ENCODE assay signal across 13 cellular contexts in the genomic region with DNA sequence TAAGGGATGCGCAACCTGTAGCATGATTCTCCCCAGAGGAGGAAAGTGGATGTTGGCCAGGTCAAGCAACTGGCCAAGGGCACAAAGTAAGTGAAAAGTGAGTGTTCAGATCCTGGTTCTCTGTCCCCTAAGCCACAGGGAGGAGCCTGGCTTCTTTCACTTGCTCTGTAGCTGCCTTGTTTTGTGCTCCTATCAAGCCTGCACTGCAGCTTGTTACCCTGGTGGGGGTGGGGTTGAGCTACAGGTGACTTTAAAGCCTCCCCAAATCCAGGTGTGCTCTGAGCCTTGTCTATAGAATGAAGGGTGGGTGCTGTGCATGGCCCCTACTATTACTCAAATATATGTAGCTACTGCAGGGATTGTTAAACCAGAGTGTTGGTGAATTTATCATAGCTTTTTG. TPM values are rescaled to one million over a fixed set of nuclear protein-coding genes. Genes with fewer than 3 reads are reported as not detected.
DNase-seq lines count a peak whose midpoint lies in the region; ATAC-seq and TF ChIP-seq lines count a peak whose summit lies in the region.
"Had no signal": no experiment of that assay in that cellular context is flagged by ENCODE, and none has a peak within 500 bp of the region (broad histone marks: within the 10 kb centered on the region; RNA-seq: fewer than 3 reads in every experiment).

No MANE protein-coding gene starts in this region.

- H3K9me3 Mint-ChIP-seq in activated CD4-positive, alpha-beta T cell treated with anti-CD3 and anti-CD28 coated beads for 36 hours (ENCODE audit: low read depth): no peaks in the 10 kb centered on the region
- H3K9me3 Mint-ChIP-seq: IgD-negative memory B cell had no signal

- peak; percentile 28 for DNase-seq in activated CD4-positive, alpha-beta T cell treated with anti-CD3 and anti-CD28 coated beads for 36 hours
- no peak for DNase-seq in activated CD4-positive, alpha-beta T cell treated with anti-CD3 and anti-CD28 coated beads, Interleukin-2, amount 50 U/mL, for 48 hours
- DNase-seq in GM12864 (ENCODE audit: low read depth): no peak
- DNase-seq in PC-3: peak; percentile 21
- DNase-seq in iPS DF 6.9 (ENCODE audit: low read depth, low spot score): peak; percentile 35
- DNase-seq in NOMO-1 treated with DMSO at 0.1 percent for 48 hours (lab: John Stamatoyannopoulos, UW; ENCODE audit: unreplicated experiment): no peak
- no peak for DNase-seq in mesenteric fat pad (ENCODE audit: low spot score)
- DNase-seq: NCI-H187 had no signal

- H3K4me2 ChIP-seq in PC-3 (ENCODE audit: low read length): no peak overlapping the region

- H3K9me3 ChIP-seq in PC-3 (ENCODE audit: low read length) (no peaks in the 10 kb centered on the region), iPS DF 6.9 (ENCODE audit: control insufficient read depth, insufficient read depth, low read length) (no peaks in the 10 kb centered on the region)
- H3K9me3 ChIP-seq: esophagus muscularis mucosa, vagina had no signal

- no peak overlapping the region for H3K4me3 ChIP-seq in GM12864 (ENCODE audit: low read depth, low read length)
- H3K4me3 ChIP-seq in PC-3 (ENCODE audit: low read length): no peak overlapping the region
- H3K4me3 ChIP-seq in iPS DF 6.9 (ENCODE audit: low read length): no peak overlapping the region
- H3K4me3 ChIP-seq: esophagus muscularis mucosa, vagina had no signal

- H2AFZ ChIP-seq in PC-3 (ENCODE audit: low read length): no peak overlapping the region

- H3K9ac ChIP-seq in PC-3 (ENCODE audit: low read length): no peak overlapping the region

- H3K4me3 Mint-ChIP-seq in activated CD4-positive, alpha-beta T cell treated with anti-CD3 and anti-CD28 coated beads for 36 hours: no peak overlapping the region
- H3K4me3 Mint-ChIP-seq: activated naive CD8-positive, alpha-beta T cell; IgD-negative memory B cell had no signal

- TF ChIP-seq CTCF in GM12864 (IDR thresholded peaks at IDR 0.05; ENCODE audit: low read depth, low read length, missing control alignments): peak; percentile 30
- TF ChIP-seq CTCF in PC-3 (conservative IDR thresholded peaks at IDR 0.05; ENCODE audit: low read depth, low read length): peak; percentile 49

- H3K9me2 ChIP-seq in PC-3 (replicated peaks; ENCODE audit: low read length): no peaks in the 10 kb centered on the region

- CTCF ChIA-PET in activated CD4-positive, alpha-beta T cell treated with anti-CD3 and anti-CD28 coated beads for 36 hours (lab: Charles Lee): interaction anchor here (0.5 to 1.4 kb wide), 3 partner anchors 251 to 976 kb away, joined by 3 to 5 read pairs (median 3); no protein-coding TSS in a partner anchor
- CTCF ChIA-PET in PC-3 (lab: Charles Lee): interaction anchor here (1.1 kb wide), 1 partner anchor 101 kb away, joined by 4 read pairs; no protein-coding TSS in a partner anchor

- peaks cover 5% of the 10 kb centered on the region for H3K27me3 Mint-ChIP-seq in activated CD4-positive, alpha-beta T cell treated with anti-CD3 and anti-CD28 coated beads for 36 hours
- H3K27me3 Mint-ChIP-seq: IgD-negative memory B cell had no signal

- H3F3A ChIP-seq in PC-3 (ENCODE audit: low read length, unreplicated experiment): no peaks in the 10 kb centered on the region

- H3K4me1 ChIP-seq in PC-3 (ENCODE audit: insufficient read depth, low read length) (no peaks in the 10 kb centered on the region), iPS DF 6.9 (ENCODE audit: control insufficient read depth, insufficient read depth, low read length) (peaks cover 1% of the 10 kb centered on the region; the same call in 1 of the 2 replicates)

- H3K27me3 ChIP-seq in PC-3 (ENCODE audit: low read length): no peaks in the 10 kb centered on the region
- no peaks in the 10 kb centered on the region for H3K27me3 ChIP-seq in iPS DF 6.9 (ENCODE audit: control insufficient read depth, insufficient read depth, low read length)
- H3K27me3 ChIP-seq: esophagus muscularis mucosa, vagina had no signal

- H3K27ac Mint-ChIP-seq in activated CD4-positive, alpha-beta T cell treated with anti-CD3 and anti-CD28 coated beads for 36 hours: no peak overlapping the region
- H3K27ac Mint-ChIP-seq: activated naive CD8-positive, alpha-beta T cell had no signal

- WGBS in iPS DF 6.9 (ENCODE audit: insufficient coverage, insufficient read length): no CpG with 5 or more reads among the region's 1 CpG

- no peaks in the 10 kb centered on the region for H3K36me3 ChIP-seq in PC-3 (ENCODE audit: low read depth, low read length)
- no peaks in the 10 kb centered on the region for H3K36me3 ChIP-seq in iPS DF 6.9 (ENCODE audit: control insufficient read depth, insufficient read depth, low read length)
- H3K36me3 ChIP-seq: esophagus muscularis mucosa, vagina had no signal

- H3K79me2 ChIP-seq in PC-3 (ENCODE audit: low read length): no peaks in the 10 kb centered on the region

- intact Hi-C loops in activated CD4-positive, alpha-beta T cell treated with anti-CD3 and anti-CD28 coated beads for 36 hours (cut with DNase I, micrococcal nuclease): no loop called here
- intact Hi-C loops in PC-3 (cut with micrococcal nuclease): no loop called here

- no peak overlapping the region for H3K27ac ChIP-seq in PC-3 (ENCODE audit: low read length)
- no peak overlapping the region for H3K27ac ChIP-seq in iPS DF 6.9 (ENCODE audit: low read length)
- H3K27ac ChIP-seq: esophagus muscularis mucosa, vagina had no signal

- no peak for ATAC-seq in activated CD4-positive, alpha-beta T cell treated with anti-CD3 and anti-CD28 coated beads for 36 hours
- ATAC-seq in PC-3 (peak; percentile 54; the same call in 1 of the 2 replicates), GM19035 (IDR thresholded peaks at IDR 0.05; ENCODE audit: unreplicated experiment) (no peak)

- no peaks in the 10 kb centered on the region for H4K20me1 ChIP-seq in PC-3 (ENCODE audit: low read length)

- no TSS peak for BruUV-seq in PC-3 (replicated peaks; lab: Mats Ljungman, UMichigan)

- POLR2A ChIA-PET in activated CD4-positive, alpha-beta T cell treated with anti-CD3 and anti-CD28 coated beads for 36 hours (lab: Charles Lee): no interaction called here
- POLR2A ChIA-PET in PC-3 (lab: Charles Lee; ENCODE audit: unreplicated experiment): no interaction called here

- no peaks in the 10 kb centered on the region for H3K4me1 Mint-ChIP-seq in activated CD4-positive, alpha-beta T cell treated with anti-CD3 and anti-CD28 coated beads for 36 hours

- no peaks in the 10 kb centered on the region for H3K36me3 Mint-ChIP-seq in activated CD4-positive, alpha-beta T cell treated with anti-CD3 and anti-CD28 coated beads for 36 hours (ENCODE audit: low read depth)
- H3K36me3 Mint-ChIP-seq: IgD-negative memory B cell had no signal

RNA-seq across cellular contexts. Expression of a gene that starts 32.9 kb away (rescaled TPM):
- total RNA-seq in activated CD4-positive, alpha-beta T cell treated with anti-CD3 and anti-CD28 coated beads for 36 hours: 1 to 10 TPM; 1.2 to 2.2 TPM
- total RNA-seq in PC-3 (2014; rRNA removed): 7.9 and 10.2 TPM in 2 replicates
- total RNA-seq in mesenteric fat pad: 4.8 TPM

Comparison
In these comparisons a context has a peak if more than half of its experiments do, and no peak if none do; other contexts are left out.
1. DNase-seq: peak in activated CD4-positive, alpha-beta T cell treated with anti-CD3 and anti-CD28 coated beads for 36 hours (single experiment), PC-3 (single experiment) and iPS DF 6.9 (single experiment); none in activated CD4-positive, alpha-beta T cell treated with anti-CD3 and anti-CD28 coated beads, Interleukin-2, amount 50 U/mL, for 48 hours (0 of 2), GM12864 (single experiment), NOMO-1 treated with DMSO at 0.1 percent for 48 hours (single experiment) and mesenteric fat pad (single experiment).